13 cellular contexts compared by ENCODE assay signal in genomic region chr6:36418558-36418957, GRCh38. TPM values are rescaled to one million over a fixed set of nuclear protein-coding genes. Genes with fewer than 3 reads are reported as not detected.
"Had no signal": no experiment of that assay in that cellular context is flagged by ENCODE, and none has a peak within 500 bp of the region (broad histone marks: within the 10 kb centered on the region; RNA-seq: fewer than 3 reads in every experiment).

No MANE protein-coding gene starts in this region.

- H3K4me3 ChIP-seq: hepatocyte, lower lobe of right lung, right atrium auricular region, tibial nerve had no signal

- H2AFZ ChIP-seq: hepatocyte had no signal

- H3K36me3 ChIP-seq: lower lobe of right lung, right atrium auricular region, tibial nerve had no signal

- DNase-seq: activated CD4-positive, alpha-beta T cell treated with anti-CD3 and anti-CD28 coated beads, Interleukin-2, amount 50 U/mL, for 1 hour; activated CD4-positive, CD25-positive, alpha-beta regulatory T cell; activated naive CD4-positive, alpha-beta T cell treated with anti-CD3 and anti-CD28 coated beads, Interleukin-2, amount 10 ng/mL, durations not matched to agents 7 days and 5 days; activated T-cell treated with anti-CD3 and anti-CD28 coated beads for 4 hours; effector memory CD4-positive, alpha-beta T cell; lower lobe of right lung; naive thymus-derived CD4-positive, alpha-beta T cell; posterior cingulate gyrus; small intestine had no signal

- ATAC-seq: activated T-helper 17 cell treated with anti-CD3 and anti-CD28 coated beads, Interleukin-2, amount 50 U/mL, for 72 hours; lower lobe of right lung; naive thymus-derived CD4-positive, alpha-beta T cell had no signal

- H3K4me2 ChIP-seq: hepatocyte had no signal

- H3K27ac ChIP-seq: hepatocyte, lower lobe of right lung, right atrium auricular region, tibial nerve had no signal

- H3K9me3 ChIP-seq: lower lobe of right lung had no signal

- H3K27me3 ChIP-seq: hepatocyte, right atrium auricular region, tibial nerve had no signal

RNA-seq across cellular contexts. Expression of gene PXT1, which starts 24.1 kb away (rescaled TPM):
- polyA plus RNA-seq: hepatocyte; naive thymus-derived CD4-positive, alpha-beta T cell; small intestine had no signal
